Comparison of ENCODE assay signal across 13 cellular contexts in the genomic region with DNA sequence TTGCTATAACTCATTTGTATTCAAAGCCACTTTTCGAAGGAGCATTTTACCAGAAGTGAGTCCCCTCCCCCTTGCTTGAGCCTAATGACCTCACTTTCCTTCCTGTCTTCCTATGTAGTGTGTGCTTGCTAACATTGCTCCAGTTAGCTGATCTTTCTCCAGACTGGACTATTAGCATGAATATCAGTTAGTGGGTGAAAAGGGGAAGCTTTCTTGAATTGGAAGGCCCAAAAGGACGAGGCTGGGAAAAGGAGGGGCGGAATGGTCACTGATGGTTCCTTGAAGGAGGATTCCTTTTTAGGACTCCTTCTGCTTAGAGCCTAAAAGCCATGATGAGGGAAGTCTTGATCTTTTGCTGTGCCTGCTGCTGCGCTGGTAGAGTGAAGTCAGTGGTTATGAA. TPM values are rescaled to one million over a fixed set of nuclear protein-coding genes. Genes with fewer than 3 reads are reported as not detected.
DNase-seq lines count a peak whose midpoint lies in the region; ATAC-seq and TF ChIP-seq lines count a peak whose summit lies in the region.
"Had no signal": no experiment of that assay in that cellular context is flagged by ENCODE, and none has a peak within 500 bp of the region (broad histone marks: within the 10 kb centered on the region; RNA-seq: fewer than 3 reads in every experiment).

No MANE protein-coding gene starts in this region.

- H3K27me3 ChIP-seq in adrenal gland = no peaks in the 10 kb centered on the region
- H3K27me3 ChIP-seq in spleen (replicated peaks in 1 of 7) = no peaks in the 10 kb centered on the region
- H3K27me3 ChIP-seq: SJCRH30 had no signal

- H3K27ac ChIP-seq in adrenal gland = peak overlapping the region in 3 of 5 donors; percentile 8 to 62 (median 11)
- H3K27ac ChIP-seq in spleen = peak overlapping the region in 7 of 8 donors; percentile 49 to 80 (median 76)
- H3K27ac ChIP-seq: A549, SJCRH30 had no signal

- ATAC-seq in activated CD4-positive, alpha-beta T cell treated with anti-CD3 and anti-CD28 coated beads for 36 hours = peak; percentile 19
- no peak for ATAC-seq in naive thymus-derived CD8-positive, alpha-beta T cell
- ATAC-seq: A549 had no signal

- H3K27me3 Mint-ChIP-seq in activated CD4-positive, alpha-beta T cell treated with anti-CD3 and anti-CD28 coated beads for 36 hours = no peaks in the 10 kb centered on the region
- no peaks in the 10 kb centered on the region for H3K27me3 Mint-ChIP-seq in naive thymus-derived CD8-positive, alpha-beta T cell

- H3K27ac Mint-ChIP-seq in activated CD4-positive, alpha-beta T cell treated with anti-CD3 and anti-CD28 coated beads for 36 hours = peak overlapping the region; percentile 73
- peak overlapping the region in 4 of 10 donors; percentile 13 to 61 (median 47) for H3K27ac Mint-ChIP-seq in naive thymus-derived CD8-positive, alpha-beta T cell

- no peak overlapping the region for H3K4me3 Mint-ChIP-seq in activated CD4-positive, alpha-beta T cell treated with anti-CD3 and anti-CD28 coated beads for 36 hours
- H3K4me3 Mint-ChIP-seq in naive thymus-derived CD8-positive, alpha-beta T cell = no peak overlapping the region

- TF ChIP-seq POLR2A in adrenal gland (IDR thresholded peaks at IDR 0.05) (no peak), spleen (IDR thresholded peaks at IDR 0.05) (no peak)

- TF ChIP-seq CTCF in adrenal gland (IDR thresholded peaks at IDR 0.05) (no peak), spleen (IDR thresholded peaks at IDR 0.05 in 8 of 11, conservative IDR thresholded peaks at IDR 0.05 in 3 of 11) (no peak)

- no peaks in the 10 kb centered on the region for H3K9me3 Mint-ChIP-seq in activated CD4-positive, alpha-beta T cell treated with anti-CD3 and anti-CD28 coated beads for 36 hours (ENCODE audit: low read depth)
- H3K9me3 Mint-ChIP-seq in naive thymus-derived CD8-positive, alpha-beta T cell = no peaks in the 10 kb centered on the region

- intact Hi-C loops in activated CD4-positive, alpha-beta T cell treated with anti-CD3 and anti-CD28 coated beads for 36 hours (cut with DNase I, micrococcal nuclease) = no loop called here
- intact Hi-C loops in adrenal gland (cut with DNase I) (no loop called here), spleen (cut with DNase I; ENCODE audit: low total_unique reads) (no loop called here)

- CTCF ChIA-PET in activated CD4-positive, alpha-beta T cell treated with anti-CD3 and anti-CD28 coated beads for 36 hours (lab: Charles Lee) = interaction anchor here (0.6 to 2.7 kb wide), 6 partner anchors 10 to 913 kb away, joined by 3 to 16 read pairs (median 4); a partner anchor contains a TSS

- no peaks in the 10 kb centered on the region for H3K9me3 ChIP-seq in adrenal gland (replicated peaks in 1 of 3)
- H3K9me3 ChIP-seq in spleen = no peaks in the 10 kb centered on the region
- H3K9me3 ChIP-seq: A549, HAP-1, SJCRH30 had no signal

- DNase-seq in activated CD4-positive, alpha-beta T cell treated with anti-CD3 and anti-CD28 coated beads for 36 hours = no peak
- DNase-seq in activated CD4-positive, alpha-beta T cell treated with anti-CD3 and anti-CD28 coated beads for 4 hours = no peak
- DNase-seq in adrenal gland (peak in 2 of 7 donors; percentile 8 to 28), left kidney (ENCODE audit: low read depth, low spot score) (peak; percentile 42), spleen (no peak), SIG-M5 treated with dmso at 0.1 percent for 504 hours (lab: John Stamatoyannopoulos, UW; ENCODE audit: unreplicated experiment) (no peak), NCI-H2171 treated with DMSO at 0.1 percent for 48 hours (lab: John Stamatoyannopoulos, UW) (no peak)
- no peak for DNase-seq in naive thymus-derived CD8-positive, alpha-beta T cell
- DNase-seq: cortex of kidney; SJCRH30; stimulated activated CD8-positive, alpha-beta memory T cell treated with anti-CD3 and anti-CD28 coated beads, Interleukin-4, amount 100 ng/mL, for 48 hours had no signal

- POLR2A ChIA-PET in activated CD4-positive, alpha-beta T cell treated with anti-CD3 and anti-CD28 coated beads for 36 hours (lab: Charles Lee) = no interaction called here
- POLR2A ChIA-PET in naive thymus-derived CD8-positive, alpha-beta T cell (lab: Charles Lee) = interaction anchor here (0.5 to 3.5 kb wide), 4 partner anchors 13 to 360 kb away, joined by 3 to 14 read pairs (median 4); a partner anchor contains a TSS

- H3K36me3 ChIP-seq in adrenal gland (replicated peaks in 1 of 2) = peaks cover 0 to 28% of the 10 kb centered on the region in 2 donors
- peaks cover 0 to 78% (median 33%) of the 10 kb centered on the region in 6 donors for H3K36me3 ChIP-seq in spleen

- WGBS in adrenal gland, 4 donors = 58 to 68% (median 60%) methylated on average over 4 of the region's 4 CpGs
- WGBS in spleen, 5 donors = 35 to 50% (median 44%) methylated on average over 4 of the region's 4 CpGs

- peaks cover 29% of the 10 kb centered on the region for H3K36me3 Mint-ChIP-seq in activated CD4-positive, alpha-beta T cell treated with anti-CD3 and anti-CD28 coated beads for 36 hours (ENCODE audit: low read depth)
- H3K36me3 Mint-ChIP-seq in naive thymus-derived CD8-positive, alpha-beta T cell = peaks cover 8 to 73% (median 9%) of the 10 kb centered on the region in 3 donors

- H3K4me3 ChIP-seq in adrenal gland = no peak overlapping the region
- H3K4me3 ChIP-seq in spleen = peak overlapping the region in 1 of 8 donors; percentile 11
- H3K4me3 ChIP-seq: A549, HAP-1, SJCRH30 had no signal

- H3K4me1 ChIP-seq in adrenal gland (replicated peaks in 1 of 2) = peaks cover 4 to 54% of the 10 kb centered on the region in 2 donors
- peaks cover 23 to 78% (median 58%) of the 10 kb centered on the region in 6 donors for H3K4me1 ChIP-seq in spleen
- H3K4me1 ChIP-seq: A549, SJCRH30 had no signal

- peaks cover 20% of the 10 kb centered on the region for H3K4me1 Mint-ChIP-seq in activated CD4-positive, alpha-beta T cell treated with anti-CD3 and anti-CD28 coated beads for 36 hours
- H3K4me1 Mint-ChIP-seq in naive thymus-derived CD8-positive, alpha-beta T cell = peaks cover 34 to 59% (median 48%) of the 10 kb centered on the region in 4 donors

RNA-seq across cellular contexts. Expression of a gene that starts 11.9 kb away (rescaled TPM):
- total RNA-seq in activated CD4-positive, alpha-beta T cell treated with anti-CD3 and anti-CD28 coated beads for 36 hours = 10 to 100 TPM; 22.4 to 22.9 TPM
- total RNA-seq in adrenal gland (10 to 100 TPM; 21.2 to 47.1 (median 36.8) TPM), spleen (100 to 1,000 TPM in 2 of 7 donors, 10 to 100 TPM in 5; 69.9 to 125 (median 94.9) TPM)
- polyA plus RNA-seq in adrenal gland (10 to 100 TPM; 11.6 to 32.3 (median 15.6) TPM), spleen (10 to 100 TPM; 12.2 to 34.1 (median 17.3) TPM)
- total RNA-seq in naive thymus-derived CD8-positive, alpha-beta T cell = 10 to 100 TPM; 77.5 to 82.8 TPM
- 10 to 100 TPM; 23.8 to 47.4 (median 24.7) TPM for polyA plus RNA-seq in naive thymus-derived CD8-positive, alpha-beta T cell

RNA-seq across cellular contexts. Expression of a gene that starts 33.5 kb away (rescaled TPM):
- 10 to 100 TPM; 25.7 to 29.2 TPM for total RNA-seq in activated CD4-positive, alpha-beta T cell treated with anti-CD3 and anti-CD28 coated beads for 36 hours
- total RNA-seq in adrenal gland = 10 to 100 TPM; 16.2 to 29.0 (median 25.9) TPM
- 10 to 100 TPM; 15.4 to 32.1 (median 19.1) TPM for polyA plus RNA-seq in adrenal gland
- total RNA-seq in spleen = 10 to 100 TPM; 10.6 to 16.8 (median 14.9) TPM
- polyA plus RNA-seq in spleen = 10 to 100 TPM; 14.6 to 19.1 (median 16.9) TPM
- total RNA-seq in naive thymus-derived CD8-positive, alpha-beta T cell = 10 to 100 TPM; 15.5 to 16.6 TPM
- polyA plus RNA-seq in naive thymus-derived CD8-positive, alpha-beta T cell = 10 to 100 TPM; 11.3 to 18.3 (median 17.5) TPM
